ENCODE assay signal across 8 cellular contexts in genomic region chr11:17352925-17353227, GRCh38. TPM values are rescaled to one million over a fixed set of nuclear protein-coding genes. Genes with fewer than 3 reads are reported as not detected.
DNase-seq lines count a peak whose midpoint lies in the region; ATAC-seq and TF ChIP-seq lines count a peak whose summit lies in the region.

No MANE protein-coding gene starts in this region.

- no peaks in the 10 kb centered on the region for H4K20me1 ChIP-seq in fibroblast of lung (ENCODE audit: control insufficient read depth, extremely low read depth, insufficient read depth, low read length)

- H3K4me2 ChIP-seq in fibroblast of lung (ENCODE audit: extremely low read depth, insufficient read depth, low read length), result peak overlapping the region; percentile 99

- H3K27ac ChIP-seq in CD4-positive, alpha-beta T cell (ENCODE audit: low read depth, low read length), result no peak overlapping the region
- H3K27ac ChIP-seq in fibroblast of lung (ENCODE audit: insufficient read depth, low read length), result peak overlapping the region; percentile 85

- H3K9ac ChIP-seq in fibroblast of lung (ENCODE audit: insufficient read depth, low read length), result peak overlapping the region; percentile 88

- H3K4me3 ChIP-seq in fibroblast of lung (replicated peaks in 1 of 4; ENCODE audit: control extremely low read depth in 1 of 4, insufficient read depth in 1 of 4, low read depth in 3 of 4, low read length in 4 of 4), result peak overlapping the region; percentile 59 to 80 (median 72)

- CTCF ChIA-PET in CD4-positive, alpha-beta T cell (lab: Charles Lee), result interaction anchor here (3.3 kb wide), 1 partner anchor 32 kb away, joined by 11 read pairs; no protein-coding TSS in a partner anchor

- no peaks in the 10 kb centered on the region for H3K36me3 ChIP-seq in fibroblast of lung (ENCODE audit: control insufficient read depth, insufficient read depth, low read length)

- H3K36me3 Mint-ChIP-seq in CD4-positive, alpha-beta T cell (ENCODE audit: low read depth), result peaks cover 13% of the 10 kb centered on the region
- H3K36me3 Mint-ChIP-seq in activated T-cell treated with anti-CD3 and anti-CD28 coated beads, Interleukin-2, amount 50 U/mL, for 72 hours (ENCODE audit: insufficient read depth in 2 of 2), result peaks cover 4% of the 10 kb centered on the region in 2 donors
- H3K36me3 Mint-ChIP-seq in neural crest cell (ENCODE audit: low read depth), result peaks cover 16% of the 10 kb centered on the region

- peak; percentile 41 for ATAC-seq in CD4-positive, alpha-beta T cell (ENCODE audit: poor library complexity)
- ATAC-seq in GM21717 (IDR thresholded peaks at IDR 0.05; ENCODE audit: unreplicated experiment), result peak; percentile 43
- ATAC-seq in activated T-cell treated with anti-CD3 and anti-CD28 coated beads, Interleukin-2, amount 50 U/mL, for 72 hours (replicated peaks in 1 of 2), result peak; percentile 56 to 59

- TF ChIP-seq CTCF in CD4-positive, alpha-beta T cell (IDR thresholded peaks at IDR 0.05), result no peak
- TF ChIP-seq CTCF in fibroblast of lung (conservative IDR thresholded peaks at IDR 0.05 in 1 of 2, IDR thresholded peaks at IDR 0.05 in 1 of 2; ENCODE audit: low read depth in 1 of 2, low read length in 2 of 2) (no peak), neural crest cell (conservative IDR thresholded peaks at IDR 0.05) (no peak)

- no peaks in the 10 kb centered on the region for H3K4me1 ChIP-seq in fibroblast of lung (ENCODE audit: control insufficient read depth, extremely low read depth, insufficient read depth, low read length)

- H3K27ac Mint-ChIP-seq in CD4-positive, alpha-beta T cell, result peak overlapping the region; percentile 72
- H3K27ac Mint-ChIP-seq in activated T-cell treated with anti-CD3 and anti-CD28 coated beads, Interleukin-2, amount 50 U/mL, for 72 hours, result peak overlapping the region; percentile 70
- H3K27ac Mint-ChIP-seq in neural crest cell (ENCODE audit: unreplicated experiment), result peak overlapping the region; percentile 75

- no peaks in the 10 kb centered on the region for H3K9me3 ChIP-seq in CD4-positive, alpha-beta T cell (ENCODE audit: control insufficient read depth, low read length)
- no peaks in the 10 kb centered on the region for H3K9me3 ChIP-seq in fibroblast of lung (ENCODE audit: control insufficient read depth, insufficient read depth, low read depth, low read length)

- no peaks in the 10 kb centered on the region for H3K27me3 ChIP-seq in CD4-positive, alpha-beta T cell (ENCODE audit: control insufficient read depth, insufficient read depth, low read length)
- H3K27me3 ChIP-seq in fibroblast of lung (ENCODE audit: control insufficient read depth, insufficient read depth, low read length), result no peaks in the 10 kb centered on the region

- no peaks in the 10 kb centered on the region for H3K27me3 Mint-ChIP-seq in CD4-positive, alpha-beta T cell
- peaks cover 21% of the 10 kb centered on the region for H3K27me3 Mint-ChIP-seq in activated T-cell treated with anti-CD3 and anti-CD28 coated beads, Interleukin-2, amount 50 U/mL, for 72 hours (ENCODE audit: low read depth)
- H3K27me3 Mint-ChIP-seq in neural crest cell (ENCODE audit: low read depth), result peaks cover 36% of the 10 kb centered on the region

- intact Hi-C loops in CD4-positive, alpha-beta T cell (cut with DNase I, micrococcal nuclease), result loop anchor here (2.0 to 10.0 kb wide), 6 partner anchors 74 to 278 kb away; partner anchors contain the start of genes NUCB2 (in 1 of the 2), PIK3C2A (in 1 of the 2) and RPS13 (in 1 of the 2)

- peaks cover 35% of the 10 kb centered on the region for H3K4me1 Mint-ChIP-seq in CD4-positive, alpha-beta T cell (ENCODE audit: low read depth)
- peaks cover 43% of the 10 kb centered on the region for H3K4me1 Mint-ChIP-seq in activated T-cell treated with anti-CD3 and anti-CD28 coated beads, Interleukin-2, amount 50 U/mL, for 72 hours (ENCODE audit: low read depth)
- H3K4me1 Mint-ChIP-seq in neural crest cell, result peaks cover 35% of the 10 kb centered on the region

- H3K79me2 ChIP-seq in fibroblast of lung (ENCODE audit: control insufficient read depth, insufficient read depth, low read length), result no peaks in the 10 kb centered on the region

- POLR2A ChIA-PET in CD4-positive, alpha-beta T cell (lab: Charles Lee), result interaction anchor here (1.3 to 2.9 kb wide), 5 partner anchors 18 to 145 kb away, joined by 3 to 14 read pairs (median 4); partner anchors contain the start of genes NUCB2 and PIK3C2A

- H3K4me3 Mint-ChIP-seq in CD4-positive, alpha-beta T cell, result peak overlapping the region; percentile 93
- peak overlapping the region; percentile 94 for H3K4me3 Mint-ChIP-seq in activated T-cell treated with anti-CD3 and anti-CD28 coated beads, Interleukin-2, amount 50 U/mL, for 72 hours
- peak overlapping the region; percentile 91 for H3K4me3 Mint-ChIP-seq in neural crest cell

- peak overlapping the region; percentile 80 for H2AFZ ChIP-seq in fibroblast of lung (ENCODE audit: low read length)

- H3K9me3 Mint-ChIP-seq in CD4-positive, alpha-beta T cell, result no peaks in the 10 kb centered on the region
- H3K9me3 Mint-ChIP-seq in activated T-cell treated with anti-CD3 and anti-CD28 coated beads, Interleukin-2, amount 50 U/mL, for 72 hours, result no peaks in the 10 kb centered on the region
- peaks cover 4% of the 10 kb centered on the region for H3K9me3 Mint-ChIP-seq in neural crest cell

- DNase-seq in CD4-positive, alpha-beta T cell, result peak in 5 of 10 experiments; percentile 8 to 35 (median 17)
- DNase-seq in NCI-H345 treated with DMSO at 0.1 percent for 48 hours (lab: John Stamatoyannopoulos, UW; ENCODE audit: unreplicated experiment) (peak; percentile 27), fibroblast of lung (ENCODE audit: low read depth in 2 of 2) (peak; percentile 41 to 57), neural crest cell (ENCODE audit: low read depth, low spot score) (no peak), superior temporal gyrus (ENCODE audit: extremely low spot score) (no peak), cerebellar nuclear complex (lab: John Stamatoyannopoulos, UW) (no peak)
- peak; percentile 39 to 47 for DNase-seq in activated T-cell treated with anti-CD3 and anti-CD28 coated beads, Interleukin-2, amount 50 U/mL, for 72 hours

RNA-seq across cellular contexts. Expression of gene NCR3LG1, which starts 1.3 kb away (rescaled TPM):
- 1 to 10 TPM; 2.2 to 2.4 TPM for total RNA-seq in CD4-positive, alpha-beta T cell
- 1 to 10 TPM; 1.3 to 1.5 TPM for total RNA-seq in activated T-cell treated with anti-CD3 and anti-CD28 coated beads, Interleukin-2, amount 50 U/mL, for 72 hours
- total RNA-seq in fibroblast of lung (4.5 and 4.9 TPM in 2 replicates), neural crest cell (18.8 and 20.9 TPM in 2 replicates)
- 5.2 and 6.0 TPM in 2 replicates for polyA plus RNA-seq in fibroblast of lung
- polyA plus RNA-seq in fibroblast of lung (2012), result 2.2 and 3.8 TPM in 2 replicates
- 3.7 and 6.0 TPM in 2 replicates for polyA minus RNA-seq in fibroblast of lung (ENCODE audit: low replicate concordance)

RNA-seq across cellular contexts. Expression of gene KCNJ11, which starts 35.6 kb away (rescaled TPM):
- under 1 TPM in 1 of 2 experiments, not detected in 1; 0.08 TPM for total RNA-seq in CD4-positive, alpha-beta T cell
- total RNA-seq in activated T-cell treated with anti-CD3 and anti-CD28 coated beads, Interleukin-2, amount 50 U/mL, for 72 hours, result under 1 TPM in 1 of 2 donors, not detected in 1; 0.29 TPM
- not detected in 2 replicates for total RNA-seq in fibroblast of lung
- not detected in 2 replicates for polyA plus RNA-seq in fibroblast of lung
- polyA plus RNA-seq in fibroblast of lung (2012), result not detected in 2 replicates
- not detected in 2 replicates for polyA minus RNA-seq in fibroblast of lung (ENCODE audit: low replicate concordance)
- 2.3 TPM in 2 replicates for total RNA-seq in neural crest cell

Comparison
In these comparisons a context has a peak if more than half of its experiments do, and no peak if none do; other contexts are left out.
1. DNase-seq: peak in NCI-H345 treated with DMSO at 0.1 percent for 48 hours (single experiment), activated T-cell treated with anti-CD3 and anti-CD28 coated beads, Interleukin-2, amount 50 U/mL, for 72 hours (2 of 2) and fibroblast of lung (2 of 2); none in neural crest cell (single experiment), superior temporal gyrus (single experiment) and cerebellar nuclear complex (0 of 2).
2. Peak in every context shown above with its lines, with median percentiles within 50 percentile points of each other: ATAC-seq, H3K27ac Mint-ChIP-seq and H3K4me3 Mint-ChIP-seq.